Comparison of ENCODE assay signal across 23 cellular contexts in genomic region chr4:137238456-137238855, GRCh38.
DNase-seq lines count a peak whose midpoint lies in the region; ATAC-seq and TF ChIP-seq lines count a peak whose summit lies in the region.
"Had no signal": no experiment of that assay in that cellular context is flagged by ENCODE, and none has a peak within 500 bp of the region (broad histone marks: within the 10 kb centered on the region; RNA-seq: fewer than 3 reads in every experiment).

No MANE protein-coding gene starts in this region.

- H3K36me3 ChIP-seq in GM23338 (ENCODE audit: insufficient read depth), result no peaks in the 10 kb centered on the region
- no peaks in the 10 kb centered on the region for H3K36me3 ChIP-seq in SJCRH30
- no peaks in the 10 kb centered on the region for H3K36me3 ChIP-seq in heart left ventricle
- H3K36me3 ChIP-seq: sigmoid colon had no signal

- peaks cover 9% of the 10 kb centered on the region for H3K9me2 ChIP-seq in GM23338 (ENCODE audit: insufficient read depth)

- intact Hi-C loops in heart left ventricle (cut with DNase I), result no loop called here

- H3K27me3 Mint-ChIP-seq in GM23338 (ENCODE audit: insufficient read depth, low read depth, poor library complexity), result peaks cover 2% of the 10 kb centered on the region

- H3K36me3 Mint-ChIP-seq in GM23338 (ENCODE audit: low read depth), result no peaks in the 10 kb centered on the region

- H3F3A ChIP-seq in GM23338 (replicated peaks; ENCODE audit: low read depth), result no peaks in the 10 kb centered on the region

- DNase-seq in GM23338 (ENCODE audit: low spot score) (no peak), NCI-H146 treated with DMSO at 0.1 percent for 48 hours (lab: John Stamatoyannopoulos, UW; ENCODE audit: unreplicated experiment) (peak; percentile 72), NCI-H345 treated with DMSO at 0.1 percent for 48 hours (lab: John Stamatoyannopoulos, UW; ENCODE audit: unreplicated experiment) (peak; percentile 58), SJCRH30 (peak; percentile 17 to 62), heart left ventricle (no peak)
- DNase-seq: activated CD4-positive, alpha-beta T cell treated with anti-CD3 and anti-CD28 coated beads for 4 hours; activated naive CD4-positive, alpha-beta T cell; activated T-cell treated with anti-CD3 and anti-CD28 coated beads, Interleukin-2, amount 50 U/mL, for 4 hours; body of pancreas; C1 segment of cervical spinal cord; Calu3; cerebellar nuclear complex; dorsolateral prefrontal cortex; GM23248; islet precursor cell; Karpas-422; left ventricle myocardium superior; sigmoid colon; stimulated activated naive CD8-positive, alpha-beta T cell treated with anti-CD3 and anti-CD28 coated beads, Interleukin-15, Interleukin-2, amounts not matched to agents 100 U/mL and 50 U/mL, for 24 hours had no signal

- no peak for ATAC-seq in GM23338
- no peak for ATAC-seq in heart left ventricle
- no peak for ATAC-seq in GM21528 (IDR thresholded peaks at IDR 0.05; ENCODE audit: low FRiP score, unreplicated experiment)
- no peak for ATAC-seq in HG03460 (IDR thresholded peaks at IDR 0.05; ENCODE audit: unreplicated experiment)
- ATAC-seq: activated T-cell treated with anti-CD3 and anti-CD28 coated beads, Interleukin-2, amount 50 U/mL, for 4 hours; body of pancreas; left ventricle myocardium superior; stimulated activated naive CD8-positive, alpha-beta T cell treated with anti-CD3 and anti-CD28 coated beads, Interleukin-15, Interleukin-2, amounts not matched to agents 100 U/mL and 50 U/mL, for 24 hours had no signal

- no peaks in the 10 kb centered on the region for H3K79me2 ChIP-seq in GM23338 (replicated peaks; ENCODE audit: insufficient read depth)
- H3K79me2 ChIP-seq: parathyroid adenoma had no signal

- H3K4me1 ChIP-seq in GM23338 (ENCODE audit: insufficient read depth) (no peaks in the 10 kb centered on the region; the same call in 1 of the 2 replicates), SJCRH30 (0 out of 2 replicates have a peak, but pooled peaks cover 2% of the 10 kb centered on the region), heart left ventricle (no peaks in the 10 kb centered on the region)
- H3K4me1 ChIP-seq: body of pancreas, parathyroid adenoma, sigmoid colon had no signal

- H3K27me3 ChIP-seq in GM23338 (ENCODE audit: insufficient read depth) (no peaks in the 10 kb centered on the region), SJCRH30 (no peaks in the 10 kb centered on the region), heart left ventricle (no peaks in the 10 kb centered on the region)
- H3K27me3 ChIP-seq: body of pancreas, dorsolateral prefrontal cortex, sigmoid colon had no signal

- TF ChIP-seq CTCF in GM23338 (conservative IDR thresholded peaks at IDR 0.05; ENCODE audit: low read depth in 2 of 2) (no peak), heart left ventricle (IDR thresholded peaks at IDR 0.05) (no peak)

- no peak for TF ChIP-seq POLR2A in heart left ventricle (IDR thresholded peaks at IDR 0.05)

- no peak overlapping the region for H3K4me3 Mint-ChIP-seq in GM23338
- H3K4me3 Mint-ChIP-seq: activated T-cell treated with anti-CD3 and anti-CD28 coated beads, Interleukin-2, amount 50 U/mL, for 4 hours; nephron had no signal

- H3K4me2 ChIP-seq in GM23338, result no peak overlapping the region

- no peaks in the 10 kb centered on the region for H4K20me1 ChIP-seq in GM23338 (replicated peaks; ENCODE audit: insufficient read depth)

- no peaks in the 10 kb centered on the region for H3K9me3 Mint-ChIP-seq in GM23338

- WGBS in heart left ventricle, 4 donors, result 70 to 82% (median 79%) methylated on average over 3 of the region's 3 CpGs

- H3K9me3 ChIP-seq in SJCRH30 (replicated peaks), result no peaks in the 10 kb centered on the region
- no peaks in the 10 kb centered on the region for H3K9me3 ChIP-seq in heart left ventricle
- H3K9me3 ChIP-seq: body of pancreas, sigmoid colon had no signal

- H3K27ac ChIP-seq in GM23338 (ENCODE audit: low read depth) (no peak overlapping the region), SJCRH30 (no peak overlapping the region), heart left ventricle (no peak overlapping the region)
- H3K27ac ChIP-seq: body of pancreas, dorsolateral prefrontal cortex, GM23248, parathyroid adenoma, sigmoid colon had no signal

- no peak overlapping the region for H3K4me3 ChIP-seq in GM23338
- no peak overlapping the region for H3K4me3 ChIP-seq in SJCRH30
- H3K4me3 ChIP-seq in heart left ventricle, result no peak overlapping the region
- H3K4me3 ChIP-seq: body of pancreas, dorsolateral prefrontal cortex, GM23248, sigmoid colon had no signal

- no peak overlapping the region for H2AFZ ChIP-seq in GM23338
- H2AFZ ChIP-seq: GM23248, parathyroid adenoma had no signal

- H3K4me1 Mint-ChIP-seq in GM23338, result peaks cover 7% of the 10 kb centered on the region; the same call in 2 of the 3 replicates
- H3K4me1 Mint-ChIP-seq: nephron had no signal

- 0 out of 2 replicates have a peak overlapping the region, but pooled peaks have one; percentile 48 for H3K27ac Mint-ChIP-seq in GM23338
- H3K27ac Mint-ChIP-seq: nephron had no signal

TF ChIP-seq in GM23338, 12 proteins besides CTCF, POLR2A, EP300 and RAD21 (continues in another document):
- no peak for TF ChIP-seq ZNF331 (CRISPR knock-in tag; IDR thresholded peaks at IDR 0.05; ENCODE audit: low read depth)
- no peak for TF ChIP-seq ZNF462 (CRISPR knock-in tag; IDR thresholded peaks at IDR 0.05)
- no peak for TF ChIP-seq JUNB (IDR thresholded peaks at IDR 0.05; ENCODE audit: unreplicated experiment)
- no peak for TF ChIP-seq CREB1 (CRISPR knock-in tag; IDR thresholded peaks at IDR 0.05; ENCODE audit: low read depth)
- TF ChIP-seq ETS1 (IDR thresholded peaks at IDR 0.05), result no peak
- TF ChIP-seq EZH2phosphoT487 (IDR thresholded peaks at IDR 0.05; ENCODE audit: unreplicated experiment), result no peak
- TF ChIP-seq POLR2AphosphoS5 (IDR thresholded peaks at IDR 0.05; ENCODE audit: low read depth), result no peak
- TF ChIP-seq ZNF114 (CRISPR knock-in tag; IDR thresholded peaks at IDR 0.05), result no peak

Comparison
In these comparisons a context has a peak if more than half of its experiments do, and no peak if none do; other contexts are left out.
1. DNase-seq: peak in NCI-H146 treated with DMSO at 0.1 percent for 48 hours (single experiment), NCI-H345 treated with DMSO at 0.1 percent for 48 hours (single experiment) and SJCRH30 (2 of 2); none in GM23338 (single experiment) and heart left ventricle (0 of 5).